In genomic region chr1:41622859-41623732, GRCh38 we compare ENCODE assay signal across 9 cellular contexts.
DNase-seq lines count a peak whose midpoint lies in the region; ATAC-seq, FAIRE-seq and TF ChIP-seq lines count a peak whose summit lies in the region.
"Had no signal": no experiment of that assay in that cellular context is flagged by ENCODE, and none has a peak within 500 bp of the region (broad histone marks: within the 10 kb centered on the region; RNA-seq: fewer than 3 reads in every experiment).

No MANE protein-coding gene starts in this region.

- no peaks in the 10 kb centered on the region for H4K20me1 ChIP-seq in keratinocyte (ENCODE audit: control insufficient read depth, extremely low read depth, insufficient read depth, low read length)

- no peak overlapping the region for H3K9ac ChIP-seq in keratinocyte (ENCODE audit: control insufficient read depth, extremely low read depth, insufficient read depth, low read length)

- H3K27ac ChIP-seq in keratinocyte (ENCODE audit: control insufficient read depth, insufficient read depth, low read length), result no peak overlapping the region
- H3K27ac ChIP-seq: cardiac muscle cell had no signal

- DNase-seq in KBM-7 (peak; percentile 43), keratinocyte (ENCODE audit: low read depth, low spot score) (no peak), HTR-8/SVneo (ENCODE audit: insufficient read length, low spot score) (no peak), SW 1271 (lab: John Stamatoyannopoulos, UW) (no peak), DMS79 treated with DMSO at 0.1 percent for 48 hours (lab: John Stamatoyannopoulos, UW) (no peak)
- no peak for DNase-seq in NK-92 treated with Interleukin-12 subunit alpha and Interleukin-12 subunit beta, amount 100 ng/mL, for 24 hours (lab: John Stamatoyannopoulos, UW)

- H3K4me1 ChIP-seq in keratinocyte (ENCODE audit: control insufficient read depth, extremely low read depth, insufficient read depth, low read length), result peaks cover 34% of the 10 kb centered on the region

- no peak for TF ChIP-seq CTCF in keratinocyte (optimal IDR thresholded peaks at IDR 0.05 in 1 of 3, IDR thresholded peaks at IDR 0.05 in 1 of 3, conservative IDR thresholded peaks at IDR 0.05 in 1 of 3; ENCODE audit: extremely low read depth in 1 of 3, insufficient read depth in 2 of 3, low read length in 3 of 3)

- H3K27me3 ChIP-seq in keratinocyte (ENCODE audit: control insufficient read depth, extremely low read depth, insufficient read depth, low read length), result no peaks in the 10 kb centered on the region
- H3K27me3 ChIP-seq: cardiac muscle cell had no signal

- ATAC-seq in GM18498 (IDR thresholded peaks at IDR 0.05; ENCODE audit: unreplicated experiment), result peak; percentile 79
- ATAC-seq in GM21619 (IDR thresholded peaks at IDR 0.05; ENCODE audit: unreplicated experiment), result peak; percentile 75

- no peaks in the 10 kb centered on the region for H3K79me2 ChIP-seq in keratinocyte (ENCODE audit: control insufficient read depth, insufficient read depth, low read length)

- H3K4me2 ChIP-seq in keratinocyte (ENCODE audit: control insufficient read depth, extremely low read depth, insufficient read depth, low read depth, low read length), result no peak overlapping the region

- peaks cover 2% of the 10 kb centered on the region for H3K9me1 ChIP-seq in keratinocyte (ENCODE audit: control insufficient read depth, extremely low read depth, insufficient read depth, low read length)

- no peaks in the 10 kb centered on the region for H3K9me3 ChIP-seq in keratinocyte (ENCODE audit: control insufficient read depth, low read depth, low read length)

- H3K4me3 ChIP-seq in keratinocyte (ENCODE audit: control insufficient read depth in 2 of 3, extremely low read depth in 1 of 3, insufficient read depth in 2 of 3, low read depth in 1 of 3, low read length in 3 of 3), result no peak overlapping the region
- H3K4me3 ChIP-seq: cardiac muscle cell had no signal

- in situ Hi-C loops in KBM-7 (cut with MboI; ENCODE audit: low pct_unique_long_range_greater_than_20kb, low sequenced_read_pairs), result no loop called here

- H2AFZ ChIP-seq in keratinocyte (ENCODE audit: control insufficient read depth, low read length), result no peak overlapping the region

- FAIRE-seq in keratinocyte (lab: Jason Lieb, UNC) (peak; percentile 20), HTR-8/SVneo (lab: Jason Lieb, UNC) (no peak)

- H3K36me3 ChIP-seq in keratinocyte (ENCODE audit: control insufficient read depth in 2 of 2, extremely low read depth in 1 of 2, insufficient read depth in 2 of 2, low read length in 2 of 2), result no peaks in the 10 kb centered on the region
- H3K36me3 ChIP-seq: cardiac muscle cell had no signal

- dilution Hi-C loops in keratinocyte (cut with MboI; ENCODE audit: extremely low pct_ligation_motif_present, low sequenced_read_pairs), result no loop called here
